In the genomic region with DNA sequence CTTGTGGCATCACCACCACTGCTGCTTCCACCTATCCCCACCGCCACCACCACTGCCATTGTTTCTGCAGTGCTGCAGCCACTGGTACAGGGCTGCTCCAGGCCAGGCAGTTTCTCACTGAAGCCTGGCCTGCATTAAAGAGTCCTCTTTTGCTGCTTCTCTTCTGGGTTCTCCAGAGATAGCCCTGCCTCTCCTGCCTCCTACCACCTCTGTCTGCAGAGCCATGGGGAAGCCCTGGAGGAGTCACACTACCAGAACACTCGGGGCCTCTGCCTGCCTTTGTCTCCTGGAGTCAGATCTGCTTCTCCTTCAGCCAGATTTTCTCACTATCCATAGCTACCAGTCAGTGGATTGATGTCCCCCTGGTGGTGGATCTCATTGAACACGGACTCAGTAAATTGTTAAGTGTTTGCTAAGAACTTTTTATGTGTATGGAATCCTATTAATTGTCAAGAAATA, we compare ENCODE assay signal across 8 cellular contexts. TPM values are rescaled to one million over a fixed set of nuclear protein-coding genes. Genes with fewer than 3 reads are reported as not detected.
A peak's percentile ranks its signal among the peaks of the same experiment; 100 is the strongest.
DNase-seq lines count a peak whose midpoint lies in the region; ATAC-seq and TF ChIP-seq lines count a peak whose summit lies in the region.

No MANE protein-coding gene starts in this region.

- DNase-seq in AG08395 (ENCODE audit: low spot score), result peak; percentile 41
- DNase-seq in SK-N-SH, result peak; percentile 48
- peak; percentile 63 for DNase-seq in sciatic nerve (ENCODE audit: low spot score)
- DNase-seq in 8988T, result no peak
- DNase-seq in natural killer cell treated with Interleukin-12 subunit alpha and Interleukin-12 subunit beta and Interleukin-15 and Interleukin-18, amount 100 ng/mL, for 72 hours (ENCODE audit: low spot score), result no peak

- H3K4me3 ChIP-seq in HEK293 (ENCODE audit: low read depth, low read length) (no peak overlapping the region), SK-N-SH (ENCODE audit: low read depth in 2 of 2, low read length in 1 of 2) (no peak overlapping the region), gastroesophageal sphincter (no peak overlapping the region)

- no peak overlapping the region for H3K27ac Mint-ChIP-seq in natural killer cell treated with Interleukin-12 subunit alpha and Interleukin-12 subunit beta and Interleukin-15 and Interleukin-18, amount 100 ng/mL, for 72 hours

- H3K36me3 Mint-ChIP-seq in natural killer cell treated with Interleukin-12 subunit alpha and Interleukin-12 subunit beta and Interleukin-15 and Interleukin-18, amount 100 ng/mL, for 72 hours, result no peaks in the 10 kb centered on the region

- H3K27me3 Mint-ChIP-seq in natural killer cell treated with Interleukin-12 subunit alpha and Interleukin-12 subunit beta and Interleukin-15 and Interleukin-18, amount 100 ng/mL, for 72 hours, result peaks cover 10 to 24% of the 10 kb centered on the region in 2 donors

- intact Hi-C loops in sciatic nerve (cut with DNase I), result no loop called here

- no peaks in the 10 kb centered on the region for H3K4me1 Mint-ChIP-seq in natural killer cell treated with Interleukin-12 subunit alpha and Interleukin-12 subunit beta and Interleukin-15 and Interleukin-18, amount 100 ng/mL, for 72 hours (ENCODE audit: low read depth in 2 of 2)

- no peaks in the 10 kb centered on the region for H3K4me1 ChIP-seq in HEK293 (ENCODE audit: control insufficient read depth, insufficient read depth, low read length)
- H3K4me1 ChIP-seq in SK-N-SH (ENCODE audit: control insufficient read depth in 1 of 2, insufficient read depth in 2 of 2, low read depth in 1 of 2, low read length in 1 of 2), result peaks cover 9 to 14% of the 10 kb centered on the region in 2 experiments
- peaks cover 0 to 6% (median 0%) of the 10 kb centered on the region in 3 donors for H3K4me1 ChIP-seq in gastroesophageal sphincter

- 65% methylated on average over 3 of the region's 3 CpGs for WGBS in SK-N-SH (ENCODE audit: low lambda C conversion rate)
- WGBS in gastroesophageal sphincter (ENCODE audit: low coverage in 1 of 2), 2 donors, result 33 to 45% methylated on average over 1 to 3 of the region's 3 CpGs

- H3F3A ChIP-seq in SK-N-SH (replicated peaks; ENCODE audit: insufficient read depth), result peaks cover 36% of the 10 kb centered on the region

- TF ChIP-seq EP300 in SK-N-SH (IDR thresholded peaks at IDR 0.05; ENCODE audit: borderline replicate concordance in 1 of 2, low read depth in 1 of 2, low read length in 1 of 2) (no peak), gastroesophageal sphincter (IDR thresholded peaks at IDR 0.05) (no peak)

- ATAC-seq in gastroesophageal sphincter, result peak; percentile 67
- ATAC-seq in sciatic nerve, result peak; percentile 88
- ATAC-seq in HG03432 (IDR thresholded peaks at IDR 0.05; ENCODE audit: unreplicated experiment), result no peak
- no peak for ATAC-seq in natural killer cell treated with Interleukin-12 subunit alpha and Interleukin-12 subunit beta and Interleukin-15 and Interleukin-18, amount 100 ng/mL, for 72 hours

- H3K9me3 Mint-ChIP-seq in natural killer cell treated with Interleukin-12 subunit alpha and Interleukin-12 subunit beta and Interleukin-15 and Interleukin-18, amount 100 ng/mL, for 72 hours, result peaks cover 5% of the 10 kb centered on the region

- H3K9me2 ChIP-seq in SK-N-SH, result no peaks in the 10 kb centered on the region

- H2AFZ ChIP-seq in SK-N-SH (ENCODE audit: low read depth), result no peak overlapping the region

- TF ChIP-seq POLR2A in gastroesophageal sphincter (IDR thresholded peaks at IDR 0.05), result no peak

- H3K9ac ChIP-seq in SK-N-SH, result no peak overlapping the region

- H3K4me3 Mint-ChIP-seq in natural killer cell treated with Interleukin-12 subunit alpha and Interleukin-12 subunit beta and Interleukin-15 and Interleukin-18, amount 100 ng/mL, for 72 hours, result no peak overlapping the region

- CTCF ChIA-PET in HEK293 (lab: Yijun Ruan, JAX), result interaction anchor here (0.8 to 1.6 kb wide), 8 partner anchors 9 to 194 kb away, joined by 3 to 5 read pairs (median 4); no protein-coding TSS in a partner anchor
- CTCF ChIA-PET in SK-N-SH (lab: Yijun Ruan, JAX), result interaction anchor here (0.6 to 5.2 kb wide), 11 partner anchors 39 to 515 kb away, joined by 3 to 35 read pairs (median 5); a partner anchor contains a TSS

- H4K20me1 ChIP-seq in SK-N-SH (ENCODE audit: insufficient read depth), result no peaks in the 10 kb centered on the region

- no peak for TF ChIP-seq CTCF in HEK293 (tag by site-specific recombination; IDR thresholded peaks at IDR 0.05)
- TF ChIP-seq CTCF in SK-N-SH (IDR thresholded peaks at IDR 0.05), result peak; percentile 58
- peak; percentile 30 to 54 (median 50) for TF ChIP-seq CTCF in gastroesophageal sphincter (IDR thresholded peaks at IDR 0.05)

- peak; percentile 74 for TF ChIP-seq RAD21 in SK-N-SH (IDR thresholded peaks at IDR 0.05; ENCODE audit: low read length)

- no peaks in the 10 kb centered on the region for H3K9me3 ChIP-seq in HEK293 (ENCODE audit: control insufficient read depth, insufficient read depth, low read depth, low read length)
- H3K9me3 ChIP-seq in SK-N-SH, result peaks cover 8% of the 10 kb centered on the region; the same call in 1 of the 2 replicates
- peaks cover 0 to 4% (median 0%) of the 10 kb centered on the region in 3 donors for H3K9me3 ChIP-seq in gastroesophageal sphincter

- POLR2A ChIA-PET in HEK293 (lab: Yijun Ruan, JAX), result interaction anchor here (1.4 kb wide), 1 partner anchor 37 kb away, joined by 3 read pairs; a partner anchor contains a TSS
- POLR2A ChIA-PET in SK-N-SH (lab: Yijun Ruan, JAX), result interaction anchor here (1.2 kb wide), 1 partner anchor 39 kb away, joined by 3 read pairs; no protein-coding TSS in a partner anchor

- no peaks in the 10 kb centered on the region for H3K36me3 ChIP-seq in HEK293 (ENCODE audit: control insufficient read depth in 2 of 2, insufficient read depth in 1 of 2, low read length in 2 of 2)
- peaks cover 0 to 23% of the 10 kb centered on the region in 2 experiments for H3K36me3 ChIP-seq in SK-N-SH (replicated peaks in 1 of 2; ENCODE audit: control insufficient read depth in 1 of 2, insufficient read depth in 2 of 2, low read length in 1 of 2)
- H3K36me3 ChIP-seq in gastroesophageal sphincter, result no peaks in the 10 kb centered on the region

- no peaks in the 10 kb centered on the region for H3K27me3 ChIP-seq in SK-N-SH (ENCODE audit: insufficient read depth)
- no peaks in the 10 kb centered on the region for H3K27me3 ChIP-seq in gastroesophageal sphincter

- H3K27ac ChIP-seq in HEK293 (ENCODE audit: extremely low read depth, low read depth, low read length) (no peak overlapping the region), SK-N-SH (ENCODE audit: low read depth in 2 of 2, low read length in 1 of 2) (peak overlapping the region in 1 of 2 experiments; percentile 62; a peak in 1 of 4 replicates), gastroesophageal sphincter (no peak overlapping the region)

- H3K79me2 ChIP-seq in SK-N-SH (ENCODE audit: insufficient read depth), result peaks cover 97% of the 10 kb centered on the region

- no peak overlapping the region for H3K4me2 ChIP-seq in SK-N-SH

TF ChIP-seq in HEK293, 187 proteins besides CTCF, POLR2A, EP300 and RAD21:
- TF ChIP-seq ZNF10 (tag by site-specific recombination; IDR thresholded peaks at IDR 0.05) (no peak), ZNF133 (tag by site-specific recombination; IDR thresholded peaks at IDR 0.05) (no peak), ZNF654 (tag by site-specific recombination; IDR thresholded peaks at IDR 0.05; ENCODE audit: low read depth) (peak; percentile 13; the same call in 1 of the 2 replicates)
- TF ChIP-seq, protein P1, sequence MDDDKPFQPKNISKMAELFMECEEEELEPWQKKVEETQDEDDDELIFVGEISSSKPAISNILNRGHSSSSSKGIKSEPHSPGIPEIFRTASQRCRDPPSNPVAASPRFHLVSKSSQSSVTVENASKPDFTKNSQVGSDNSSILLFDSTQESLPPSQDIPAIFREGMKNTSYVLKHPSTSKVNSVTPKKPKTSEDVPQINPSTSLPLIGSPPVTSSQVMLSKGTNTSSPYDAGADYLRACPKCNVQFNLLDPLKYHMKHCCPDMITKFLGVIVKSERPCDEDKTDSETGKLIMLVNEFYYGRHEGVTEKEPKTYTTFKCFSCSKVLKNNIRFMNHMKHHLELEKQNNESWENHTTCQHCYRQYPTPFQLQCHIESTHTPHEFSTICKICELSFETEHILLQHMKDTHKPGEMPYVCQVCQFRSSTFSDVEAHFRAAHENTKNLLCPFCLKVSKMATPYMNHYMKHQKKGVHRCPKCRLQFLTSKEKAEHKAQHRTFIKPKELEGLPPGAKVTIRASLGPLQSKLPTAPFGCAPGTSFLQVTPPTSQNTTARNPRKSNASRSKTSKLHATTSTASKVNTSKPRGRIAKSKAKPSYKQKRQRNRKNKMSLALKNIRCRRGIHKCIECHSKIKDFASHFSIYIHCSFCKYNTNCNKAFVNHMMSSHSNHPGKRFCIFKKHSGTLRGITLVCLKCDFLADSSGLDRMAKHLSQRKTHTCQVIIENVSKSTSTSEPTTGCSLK (tag by site-specific recombination; IDR thresholded peaks at IDR 0.05), result no peak

TF ChIP-seq in SK-N-SH, 30 proteins besides CTCF, POLR2A, EP300 and RAD21:
- TF ChIP-seq, protein P2, sequence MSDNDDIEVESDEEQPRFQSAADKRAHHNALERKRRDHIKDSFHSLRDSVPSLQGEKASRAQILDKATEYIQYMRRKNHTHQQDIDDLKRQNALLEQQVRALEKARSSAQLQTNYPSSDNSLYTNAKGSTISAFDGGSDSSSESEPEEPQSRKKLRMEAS (IDR thresholded peaks at IDR 0.05; ENCODE audit: low read depth), result no peak
- TF ChIP-seq, protein P3, sequence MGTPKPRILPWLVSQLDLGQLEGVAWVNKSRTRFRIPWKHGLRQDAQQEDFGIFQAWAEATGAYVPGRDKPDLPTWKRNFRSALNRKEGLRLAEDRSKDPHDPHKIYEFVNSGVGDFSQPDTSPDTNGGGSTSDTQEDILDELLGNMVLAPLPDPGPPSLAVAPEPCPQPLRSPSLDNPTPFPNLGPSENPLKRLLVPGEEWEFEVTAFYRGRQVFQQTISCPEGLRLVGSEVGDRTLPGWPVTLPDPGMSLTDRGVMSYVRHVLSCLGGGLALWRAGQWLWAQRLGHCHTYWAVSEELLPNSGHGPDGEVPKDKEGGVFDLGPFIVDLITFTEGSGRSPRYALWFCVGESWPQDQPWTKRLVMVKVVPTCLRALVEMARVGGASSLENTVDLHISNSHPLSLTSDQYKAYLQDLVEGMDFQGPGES (IDR thresholded peaks at IDR 0.05; ENCODE audit: low read depth, low read length), result no peak
- TF ChIP-seq SMC3 (IDR thresholded peaks at IDR 0.05; ENCODE audit: low read depth, low read length) (peak; percentile 59), NFIC (IDR thresholded peaks at IDR 0.05; ENCODE audit: borderline replicate concordance) (no peak)

RNA-seq across cellular contexts. Expression of a gene that starts 37.7 kb away (rescaled TPM):
- polyA plus RNA-seq in SK-N-SH (2012; rRNA removed), result 64.3 and 80.2 TPM in 2 replicates
- 71.3 and 82.7 TPM in 2 replicates for polyA plus RNA-seq in SK-N-SH (2012; cell fraction: cytosol; rRNA removed)
- polyA plus RNA-seq in SK-N-SH (2012; cell fraction: nucleus; rRNA removed), result 37.6 and 47.8 TPM in 2 replicates
- 10 to 100 TPM in 3 of 4 donors, 1 to 10 TPM in 1; 8.4 to 72.8 (median 27.3) TPM for total RNA-seq in gastroesophageal sphincter
- total RNA-seq in sciatic nerve, result 35.7 TPM
- not detected for total RNA-seq in natural killer cell treated with Interleukin-12 subunit alpha and Interleukin-12 subunit beta and Interleukin-15 and Interleukin-18, amount 100 ng/mL, for 72 hours

Comparison
In these comparisons a context has a peak if more than half of its experiments do, and no peak if none do; other contexts are left out.
1. DNase-seq: peak in AG08395 (single experiment), SK-N-SH (single experiment) and sciatic nerve (single experiment); none in 8988T (single experiment) and natural killer cell treated with Interleukin-12 subunit alpha and Interleukin-12 subunit beta and Interleukin-15 and Interleukin-18, amount 100 ng/mL, for 72 hours (single experiment).
2. ATAC-seq: peak in gastroesophageal sphincter (single experiment) and sciatic nerve (single experiment); none in HG03432 (single experiment) and natural killer cell treated with Interleukin-12 subunit alpha and Interleukin-12 subunit beta and Interleukin-15 and Interleukin-18, amount 100 ng/mL, for 72 hours (0 of 2).
3. RNA of a gene that starts 37.7 kb away (total RNA-seq): 8.4 to 72.8 TPM in gastroesophageal sphincter and 35.7 TPM in sciatic nerve (single experiment); not detected in natural killer cell treated with Interleukin-12 subunit alpha and Interleukin-12 subunit beta and Interleukin-15 and Interleukin-18, amount 100 ng/mL, for 72 hours; every median in the first group is over 4 times any median in the second.